In the genomic region with DNA sequence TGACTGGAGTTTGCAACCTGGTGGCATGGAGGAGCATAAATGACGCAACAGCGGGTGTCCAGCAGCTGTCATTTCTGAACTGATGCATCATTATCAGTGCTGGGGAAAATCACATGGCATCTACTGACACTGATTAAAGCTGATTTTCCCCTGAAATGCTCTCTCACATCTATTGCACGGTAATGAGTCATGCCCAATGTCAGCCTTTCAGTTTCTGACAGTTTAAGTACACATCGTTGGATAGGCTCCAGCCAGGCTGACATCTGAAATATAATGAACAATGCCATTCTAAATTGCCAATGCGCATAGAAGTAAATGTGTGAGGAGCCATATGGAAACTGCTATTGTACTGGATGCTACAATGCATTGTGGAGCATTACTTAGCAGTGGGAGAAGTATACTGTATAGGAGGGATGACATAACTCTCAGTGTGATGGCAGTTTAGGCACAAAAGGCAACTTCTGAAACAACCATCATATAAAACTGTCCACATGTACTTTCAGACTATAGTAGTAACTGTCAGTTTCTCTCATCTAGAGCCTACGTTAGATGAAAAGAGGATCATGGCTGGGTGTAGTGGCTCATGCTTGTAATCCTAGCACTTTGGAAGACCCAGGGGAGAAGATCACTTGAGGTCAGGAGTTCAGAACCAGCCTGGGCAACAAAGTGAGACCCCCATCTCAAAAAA, we compare ENCODE assay signal across 14 cellular contexts.
DNase-seq lines count a peak whose midpoint lies in the region; ATAC-seq and TF ChIP-seq lines count a peak whose summit lies in the region.
"Had no signal": no experiment of that assay in that cellular context is flagged by ENCODE, and none has a peak within 500 bp of the region (broad histone marks: within the 10 kb centered on the region; RNA-seq: fewer than 3 reads in every experiment).

No MANE protein-coding gene starts in this region.

- peaks cover 23% of the 10 kb centered on the region for H3K9me3 Mint-ChIP-seq in activated CD4-positive, alpha-beta memory T cell treated with anti-CD3 and anti-CD28 coated beads for 36 hours
- H3K9me3 Mint-ChIP-seq in activated CD4-positive, alpha-beta memory T cell treated with anti-CD3 and anti-CD28 coated beads, Interleukin-2, amount 10 ng/mL, durations not matched to agents 7 days and 5 days = peaks cover 10% of the 10 kb centered on the region

- no peaks in the 10 kb centered on the region for H4K20me1 ChIP-seq in SK-N-SH (ENCODE audit: insufficient read depth)

- CTCF ChIA-PET in activated CD4-positive, alpha-beta memory T cell treated with anti-CD3 and anti-CD28 coated beads for 36 hours (lab: Charles Lee) = no interaction called here
- CTCF ChIA-PET in activated CD4-positive, alpha-beta memory T cell treated with anti-CD3 and anti-CD28 coated beads, Interleukin-2, amount 10 ng/mL, durations not matched to agents 7 days and 5 days (lab: Charles Lee) = interaction anchor here (1.2 kb wide), 1 partner anchor 433 kb away, joined by 3 read pairs; no protein-coding TSS in a partner anchor
- CTCF ChIA-PET in SK-N-SH (lab: Yijun Ruan, JAX) = interaction anchor here (1.2 to 1.5 kb wide), 4 partner anchors 9 to 787 kb away, joined by 3 to 8 read pairs (median 4); no protein-coding TSS in a partner anchor

- no peak overlapping the region for H3K27ac Mint-ChIP-seq in activated CD4-positive, alpha-beta memory T cell treated with anti-CD3 and anti-CD28 coated beads for 36 hours
- H3K27ac Mint-ChIP-seq in activated CD4-positive, alpha-beta memory T cell treated with anti-CD3 and anti-CD28 coated beads, Interleukin-2, amount 10 ng/mL, durations not matched to agents 7 days and 5 days = no peak overlapping the region
- H3K27ac Mint-ChIP-seq: naive B cell had no signal

- no peaks in the 10 kb centered on the region for H3K9me2 ChIP-seq in SK-N-SH

- intact Hi-C loops in activated CD4-positive, alpha-beta memory T cell treated with anti-CD3 and anti-CD28 coated beads for 36 hours (cut with micrococcal nuclease) = loop anchor here (2.0 to 5.0 kb wide), 3 partner anchors 72 to 392 kb away; a partner anchor contains a TSS

- peak; percentile 51 for DNase-seq in activated CD4-positive, alpha-beta memory T cell treated with anti-CD3 and anti-CD28 coated beads for 36 hours
- no peak for DNase-seq in activated CD4-positive, alpha-beta memory T cell treated with anti-CD3 and anti-CD28 coated beads, Interleukin-2, amount 10 ng/mL, durations not matched to agents 7 days and 5 days
- DNase-seq in SK-N-SH (peak; percentile 46), GM19240 (ENCODE audit: insufficient read length, low spot score) (no peak)
- DNase-seq in stimulated activated CD4-positive, alpha-beta T cell treated with anti-CD3 and anti-CD28 coated beads, Interleukin-2, amount 100 ng/mL, for 48 hours = peak; percentile 9 to 10
- DNase-seq: DMS79 treated with DMSO at 0.1 percent for 48 hours; effector memory CD4-positive, alpha-beta T cell; naive B cell; NCI-H187 had no signal

- TF ChIP-seq EP300 in SK-N-SH (IDR thresholded peaks at IDR 0.05; ENCODE audit: borderline replicate concordance in 1 of 2, low read depth in 1 of 2, low read length in 1 of 2) = peak in 1 of 2 experiments; percentile 99; a peak in 2 of 4 replicates

- H3K27ac ChIP-seq in SK-N-SH (ENCODE audit: low read depth in 2 of 2, low read length in 1 of 2) = peak overlapping the region in 1 of 2 experiments; percentile 94; a peak in 2 of 4 replicates
- H3K27ac ChIP-seq: breast epithelium, KMS-11 had no signal

- peak; percentile 56 for ATAC-seq in HG02981 (IDR thresholded peaks at IDR 0.05; ENCODE audit: unreplicated experiment)
- no peak for ATAC-seq in HG03025 (IDR thresholded peaks at IDR 0.05; ENCODE audit: low FRiP score, unreplicated experiment)
- ATAC-seq in HG03521 (IDR thresholded peaks at IDR 0.05; ENCODE audit: unreplicated experiment) = no peak

- no peaks in the 10 kb centered on the region for H3F3A ChIP-seq in SK-N-SH (replicated peaks; ENCODE audit: insufficient read depth)

- H3K4me1 ChIP-seq in SK-N-SH (ENCODE audit: control insufficient read depth in 1 of 2, insufficient read depth in 2 of 2, low read depth in 1 of 2, low read length in 1 of 2) = peaks cover 0 to 3% of the 10 kb centered on the region in 2 experiments; a peak in 2 of 4 replicates
- H3K4me1 ChIP-seq: breast epithelium had no signal

- WGBS in SK-N-SH (ENCODE audit: low lambda C conversion rate) = 6% methylated on average over 6 of the region's 6 CpGs

- no peak overlapping the region for H3K4me2 ChIP-seq in SK-N-SH
- H3K4me2 ChIP-seq: KMS-11 had no signal

- no peak overlapping the region for H3K4me3 ChIP-seq in SK-N-SH (ENCODE audit: low read depth in 2 of 2, low read length in 1 of 2)
- H3K4me3 ChIP-seq: breast epithelium had no signal

- POLR2A ChIA-PET in activated CD4-positive, alpha-beta memory T cell treated with anti-CD3 and anti-CD28 coated beads for 36 hours (lab: Charles Lee) = no interaction called here
- POLR2A ChIA-PET in activated CD4-positive, alpha-beta memory T cell treated with anti-CD3 and anti-CD28 coated beads, Interleukin-2, amount 10 ng/mL, durations not matched to agents 7 days and 5 days (lab: Charles Lee) = no interaction called here
- POLR2A ChIA-PET in SK-N-SH (lab: Yijun Ruan, JAX) = no interaction called here

- H3K9ac ChIP-seq in SK-N-SH = no peak overlapping the region
- H3K9ac ChIP-seq: KMS-11 had no signal

- peaks cover 6% of the 10 kb centered on the region for H3K27me3 Mint-ChIP-seq in activated CD4-positive, alpha-beta memory T cell treated with anti-CD3 and anti-CD28 coated beads for 36 hours
- H3K27me3 Mint-ChIP-seq in activated CD4-positive, alpha-beta memory T cell treated with anti-CD3 and anti-CD28 coated beads, Interleukin-2, amount 10 ng/mL, durations not matched to agents 7 days and 5 days = no peaks in the 10 kb centered on the region

- peaks cover 8% of the 10 kb centered on the region for H3K4me1 Mint-ChIP-seq in activated CD4-positive, alpha-beta memory T cell treated with anti-CD3 and anti-CD28 coated beads for 36 hours (ENCODE audit: low read depth)
- peaks cover 10% of the 10 kb centered on the region for H3K4me1 Mint-ChIP-seq in activated CD4-positive, alpha-beta memory T cell treated with anti-CD3 and anti-CD28 coated beads, Interleukin-2, amount 10 ng/mL, durations not matched to agents 7 days and 5 days
- H3K4me1 Mint-ChIP-seq: naive B cell had no signal

- no peak overlapping the region for H3K4me3 Mint-ChIP-seq in activated CD4-positive, alpha-beta memory T cell treated with anti-CD3 and anti-CD28 coated beads for 36 hours
- no peak overlapping the region for H3K4me3 Mint-ChIP-seq in activated CD4-positive, alpha-beta memory T cell treated with anti-CD3 and anti-CD28 coated beads, Interleukin-2, amount 10 ng/mL, durations not matched to agents 7 days and 5 days

- no peaks in the 10 kb centered on the region for H3K79me2 ChIP-seq in SK-N-SH (ENCODE audit: insufficient read depth)

- no peaks in the 10 kb centered on the region for H3K9me3 ChIP-seq in SK-N-SH

- H3K36me3 Mint-ChIP-seq in activated CD4-positive, alpha-beta memory T cell treated with anti-CD3 and anti-CD28 coated beads for 36 hours = peaks cover 4% of the 10 kb centered on the region
- H3K36me3 Mint-ChIP-seq in activated CD4-positive, alpha-beta memory T cell treated with anti-CD3 and anti-CD28 coated beads, Interleukin-2, amount 10 ng/mL, durations not matched to agents 7 days and 5 days (ENCODE audit: low read depth) = no peaks in the 10 kb centered on the region

- no peak for TF ChIP-seq CTCF in SK-N-SH (IDR thresholded peaks at IDR 0.05)

- peak; percentile 34 for TF ChIP-seq RAD21 in SK-N-SH (IDR thresholded peaks at IDR 0.05; ENCODE audit: low read length)

- no peaks in the 10 kb centered on the region for H3K27me3 ChIP-seq in SK-N-SH (ENCODE audit: insufficient read depth)
- H3K27me3 ChIP-seq: breast epithelium had no signal

- no peak overlapping the region for H2AFZ ChIP-seq in SK-N-SH (ENCODE audit: low read depth)

- H3K36me3 ChIP-seq in SK-N-SH (replicated peaks in 1 of 2; ENCODE audit: control insufficient read depth in 1 of 2, insufficient read depth in 2 of 2, low read length in 1 of 2) = no peaks in the 10 kb centered on the region
- H3K36me3 ChIP-seq: breast epithelium had no signal

TF ChIP-seq in SK-N-SH, 30 proteins besides CTCF, POLR2A, EP300 and RAD21 (continues in another document):
- TF ChIP-seq POLR2AphosphoS5 (IDR thresholded peaks at IDR 0.05; ENCODE audit: low read depth, low read length) (0 out of 2 replicates have a peak, but pooled peaks have one; percentile 35), TEAD4 (IDR thresholded peaks at IDR 0.05; ENCODE audit: borderline replicate concordance, insufficient read depth) (0 out of 2 replicates have a peak, but pooled peaks have one; percentile 27), RCOR1 (IDR thresholded peaks at IDR 0.05; ENCODE audit: low read length) (peak; percentile 94), YY1 (IDR thresholded peaks at IDR 0.05; ENCODE audit: low read depth) (no peak), JUND (IDR thresholded peaks at IDR 0.05) (0 out of 2 replicates have a peak, but pooled peaks have one; percentile 9), MEF2A (IDR thresholded peaks at IDR 0.05; ENCODE audit: borderline replicate concordance, low read depth) (no peak), NFIC (IDR thresholded peaks at IDR 0.05; ENCODE audit: borderline replicate concordance) (peak; percentile 26; the same call in 1 of the 2 replicates), ELF1 (IDR thresholded peaks at IDR 0.05) (no peak)
- TF ChIP-seq, protein P1, sequence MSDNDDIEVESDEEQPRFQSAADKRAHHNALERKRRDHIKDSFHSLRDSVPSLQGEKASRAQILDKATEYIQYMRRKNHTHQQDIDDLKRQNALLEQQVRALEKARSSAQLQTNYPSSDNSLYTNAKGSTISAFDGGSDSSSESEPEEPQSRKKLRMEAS (IDR thresholded peaks at IDR 0.05; ENCODE audit: low read depth) = no peak

Comparison
In these comparisons a context has a peak if more than half of its experiments do, and no peak if none do; other contexts are left out.
1. DNase-seq: peak in activated CD4-positive, alpha-beta memory T cell treated with anti-CD3 and anti-CD28 coated beads for 36 hours (single experiment), SK-N-SH (single experiment) and stimulated activated CD4-positive, alpha-beta T cell treated with anti-CD3 and anti-CD28 coated beads, Interleukin-2, amount 100 ng/mL, for 48 hours (2 of 2); none in activated CD4-positive, alpha-beta memory T cell treated with anti-CD3 and anti-CD28 coated beads, Interleukin-2, amount 10 ng/mL, durations not matched to agents 7 days and 5 days (single experiment) and GM19240 (single experiment).